20 cellular contexts compared by ENCODE assay signal in the genomic region with DNA sequence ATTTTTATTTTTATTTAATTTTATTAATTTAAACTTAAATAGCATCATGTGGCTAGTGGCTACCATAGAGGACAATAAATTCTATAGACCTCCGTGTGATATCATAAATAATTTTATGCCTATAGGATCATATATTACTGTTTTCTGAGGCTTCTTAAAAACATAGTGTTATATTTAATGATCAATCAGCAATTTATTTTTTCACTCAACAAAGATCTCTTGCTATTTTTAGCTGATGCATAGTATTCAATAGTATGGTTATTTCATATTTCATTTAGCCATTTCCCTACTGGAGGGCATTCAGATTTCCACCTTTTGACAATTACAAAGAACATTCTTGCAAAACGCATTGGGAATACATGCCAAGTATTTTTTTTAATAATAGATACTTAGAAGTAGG.
DNase-seq lines count a peak whose midpoint lies in the region; ATAC-seq, FAIRE-seq and TF ChIP-seq lines count a peak whose summit lies in the region.
"Had no signal": no experiment of that assay in that cellular context is flagged by ENCODE, and none has a peak within 500 bp of the region (broad histone marks: within the 10 kb centered on the region; RNA-seq: fewer than 3 reads in every experiment).

No MANE protein-coding gene starts in this region.

- DNase-seq in A549 (ENCODE audit: low read depth in 1 of 2, low spot score in 1 of 2) = no peak
- no peak for DNase-seq in IMR-90
- DNase-seq in HAP-1 (ENCODE audit: low spot score in 2 of 2) = no peak
- DNase-seq in NCI-H345 treated with DMSO at 0.1 percent for 48 hours (lab: John Stamatoyannopoulos, UW; ENCODE audit: unreplicated experiment) = no peak
- DNase-seq: 8988T; AML-193; Caco-2; Calu3; CD4-positive, alpha-beta T cell; CD8-positive, alpha-beta T cell; DMS79 treated with DMSO at 0.1 percent for 48 hours; GF-D8 had no signal

- H3K36me3 ChIP-seq in IMR-90 (ENCODE audit: control insufficient read depth, insufficient read depth, low read length) = no peaks in the 10 kb centered on the region
- H3K36me3 ChIP-seq in HAP-1 (replicated peaks) = no peaks in the 10 kb centered on the region
- H3K36me3 ChIP-seq: BLaER1 treated with 17β-estradiol and CSF1 and Interleukin-3, amounts not matched to agents 10 nM and 100 nM had no signal

- no peak overlapping the region for H3K18ac ChIP-seq in IMR-90 (ENCODE audit: low read depth, low read length)

- H2BK5ac ChIP-seq in IMR-90 (ENCODE audit: low read depth, low read length, poor library complexity, severe bottlenecking) = no peak overlapping the region

- H4K8ac ChIP-seq in IMR-90 (ENCODE audit: low read depth in 2 of 2, low read length in 2 of 2) = no peak overlapping the region

- H2AK5ac ChIP-seq in IMR-90 (ENCODE audit: low read depth, low read length) = no peak overlapping the region

- H3K56ac ChIP-seq in IMR-90 (ENCODE audit: extremely low read depth, insufficient read depth, low read length) = no peak overlapping the region

- in situ Hi-C loops in IMR-90 (cut with MboI; ENCODE audit: low sequenced_read_pairs) (loop anchor here (25.0 kb wide), 1 partner anchor 267 kb away; no protein-coding TSS in a partner anchor), HAP-1 (cut with MboI; ENCODE audit: low sequenced_read_pairs) (no loop called here)

- H4K5ac ChIP-seq in IMR-90 (ENCODE audit: low read depth, low read length) = no peak overlapping the region

- intact Hi-C loops in IMR-90 (cut with micrococcal nuclease) = no loop called here

- H2BK120ac ChIP-seq in IMR-90 (ENCODE audit: low read depth, low read length) = no peak overlapping the region

- H3K4me1 ChIP-seq in A549 (no peaks in the 10 kb centered on the region; the same call in 2 of the 3 replicates), IMR-90 (ENCODE audit: control insufficient read depth, insufficient read depth, low read length) (no peaks in the 10 kb centered on the region), HAP-1 (no peaks in the 10 kb centered on the region)
- H3K4me1 ChIP-seq: BLaER1 treated with 17β-estradiol and CSF1 and Interleukin-3, amounts not matched to agents 10 nM and 100 nM; Caco-2 had no signal

- no peak for TF ChIP-seq RAD21 in A549 (conservative IDR thresholded peaks at IDR 0.05 in 1 of 2, IDR thresholded peaks at IDR 0.05 in 1 of 2)
- no peak for TF ChIP-seq RAD21 in IMR-90 (IDR thresholded peaks at IDR 0.05; ENCODE audit: low read length)

- WGBS in A549 (ENCODE audit: missing lambda C conversion rate) = 94% methylated on average over 2 of the region's 2 CpGs
- WGBS in IMR-90 (ENCODE audit: extremely low coverage in 2 of 2, insufficient read length in 1 of 2), 2 experiments = no CpG with 5 or more reads among the region's 2 CpGs

- ATAC-seq in A549 (no peak), IMR-90 (ENCODE audit: low read depth) (no peak)
- ATAC-seq: CD8-positive, alpha-beta T cell had no signal

- CTCF ChIA-PET in A549 (lab: Yijun Ruan, JAX) (interaction anchor here (0.6 kb wide), 1 partner anchor 31 kb away, joined by 3 read pairs; no protein-coding TSS in a partner anchor), IMR-90 (lab: Yijun Ruan, JAX) (interaction anchor here (0.6 to 0.7 kb wide), 2 partner anchors 9 to 354 kb away, joined by 3 to 4 read pairs; no protein-coding TSS in a partner anchor)

- H2BK20ac ChIP-seq in IMR-90 (ENCODE audit: low read depth, low read length) = no peak overlapping the region

- H3K9me3 ChIP-seq in A549 (no peaks in the 10 kb centered on the region; the same call in 2 of the 3 replicates), IMR-90 (ENCODE audit: control insufficient read depth, insufficient read depth, low read length) (no peaks in the 10 kb centered on the region), HAP-1 (no peaks in the 10 kb centered on the region)
- H3K9me3 ChIP-seq: BLaER1 treated with 17β-estradiol and CSF1 and Interleukin-3, amounts not matched to agents 10 nM and 100 nM; Caco-2 had no signal

- H3K4me2 ChIP-seq in A549 (no peak overlapping the region), IMR-90 (ENCODE audit: low read depth, low read length) (no peak overlapping the region)
- H3K4me2 ChIP-seq: BLaER1 treated with 17β-estradiol and CSF1 and Interleukin-3, amounts not matched to agents 10 nM and 100 nM had no signal

- no peak overlapping the region for H2BK15ac ChIP-seq in IMR-90 (ENCODE audit: low read depth, low read length)

- no peak overlapping the region for H2AFZ ChIP-seq in IMR-90 (replicated peaks; ENCODE audit: low read length, poor library complexity)

- H3K23ac ChIP-seq in IMR-90 (ENCODE audit: low read depth, low read length) = no peak overlapping the region

- H3K27ac ChIP-seq in A549 (no peak overlapping the region), IMR-90 (ENCODE audit: insufficient read depth, low read length) (no peak overlapping the region)
- H3K27ac ChIP-seq: BLaER1 treated with 17β-estradiol and CSF1 and Interleukin-3, amounts not matched to agents 10 nM and 100 nM; C4-2B had no signal

- TF ChIP-seq POLR2A in A549 (IDR thresholded peaks at IDR 0.05; ENCODE audit: low read length) (no peak), IMR-90 (IDR thresholded peaks at IDR 0.05; ENCODE audit: low read depth, low read length) (no peak)

- no peaks in the 10 kb centered on the region for H3K27me3 ChIP-seq in IMR-90 (ENCODE audit: control insufficient read depth, insufficient read depth, low read length)
- 0 out of 2 replicates have a peak, but pooled peaks cover 2% of the 10 kb centered on the region for H3K27me3 ChIP-seq in HAP-1 (ENCODE audit: low read depth)
- H3K27me3 ChIP-seq: BLaER1 treated with 17β-estradiol and CSF1 and Interleukin-3, amounts not matched to agents 10 nM and 100 nM had no signal

- FAIRE-seq in A549 (lab: Jason Lieb, UNC) (no peak), islet of Langerhans (lab: Jason Lieb, UNC) (peak; percentile 56)
- FAIRE-seq: A204.1, D721Med, G401.6, GM12891, GM19239 had no signal

- no TSS peak for BruUV-seq in IMR-90 (replicated peaks; lab: Mats Ljungman, UMichigan)

- dilution Hi-C loops in IMR-90 (cut with HindIII; ENCODE audit: low sequenced_read_pairs, unreplicated experiment) = no loop called here

- no peak overlapping the region for H2AK9ac ChIP-seq in IMR-90 (replicated peaks; ENCODE audit: low read depth, low read length, poor library complexity)

- H4K20me1 ChIP-seq in IMR-90 (ENCODE audit: insufficient read depth, low read length) = no peaks in the 10 kb centered on the region
- H4K20me1 ChIP-seq: BLaER1 treated with 17β-estradiol and CSF1 and Interleukin-3, amounts not matched to agents 10 nM and 100 nM had no signal

- no peaks in the 10 kb centered on the region for H3K79me1 ChIP-seq in IMR-90 (ENCODE audit: low read depth in 1 of 2, low read length in 2 of 2)

- H4K91ac ChIP-seq in IMR-90 (ENCODE audit: insufficient read depth, low read depth, low read length) = no peak overlapping the region

- H3K14ac ChIP-seq in IMR-90 (replicated peaks; ENCODE audit: low read depth, low read length) = no peak overlapping the region

- no peak overlapping the region for H3K4ac ChIP-seq in IMR-90 (ENCODE audit: low read depth, low read length)

- no peak for TF ChIP-seq EP300 in A549 (IDR thresholded peaks at IDR 0.05)

- POLR2A ChIA-PET in A549 (lab: Yijun Ruan, JAX) = no interaction called here
- POLR2A ChIA-PET in IMR-90 (lab: Charles Lee; ENCODE audit: unreplicated experiment) = no interaction called here

- H3K4me3 ChIP-seq in A549 (no peak overlapping the region), IMR-90 (ENCODE audit: insufficient read depth, low read depth, low read length) (no peak overlapping the region), HAP-1 (no peak overlapping the region)
- H3K4me3 ChIP-seq: BLaER1 treated with 17β-estradiol and CSF1 and Interleukin-3, amounts not matched to agents 10 nM and 100 nM had no signal

- H3K9me1 ChIP-seq in IMR-90 (ENCODE audit: insufficient read depth, low read length) = no peaks in the 10 kb centered on the region

- H3K9ac ChIP-seq in IMR-90 (ENCODE audit: low read depth, low read length) = no peak overlapping the region
- H3K9ac ChIP-seq: BLaER1 treated with 17β-estradiol and CSF1 and Interleukin-3, amounts not matched to agents 10 nM and 100 nM had no signal

- TF ChIP-seq CTCF in A549 (IDR thresholded peaks at IDR 0.05) (no peak), IMR-90 (conservative IDR thresholded peaks at IDR 0.05; ENCODE audit: low read depth, low read length) (no peak)

TF ChIP-seq in A549, 52 proteins besides CTCF, POLR2A, EP300 and RAD21:
- TF ChIP-seq KDM5A (IDR thresholded peaks at IDR 0.05) (no peak), BHLHE40 (IDR thresholded peaks at IDR 0.05; ENCODE audit: low read depth, low read length) (no peak), MAFK (IDR thresholded peaks at IDR 0.05; ENCODE audit: partially characterized antibody) (peak; percentile 77), JUNB (IDR thresholded peaks at IDR 0.05) (no peak), ZNF302 (CRISPR knock-in tag; IDR thresholded peaks at IDR 0.05) (no peak), SMC3 (IDR thresholded peaks at IDR 0.05) (no peak), ZC3H11A (IDR thresholded peaks at IDR 0.05) (no peak)

TF ChIP-seq in IMR-90, 13 proteins besides CTCF, POLR2A, EP300 and RAD21:
- TF ChIP-seq RCOR1 (IDR thresholded peaks at IDR 0.05; ENCODE audit: insufficient replicate concordance, low read length) (no peak), MAFK (IDR thresholded peaks at IDR 0.05; ENCODE audit: low read depth, low read length) (peak; percentile 35; the same call in 1 of the 2 replicates)
